ENCODE assay signal across 8 cellular contexts in the genomic region with DNA sequence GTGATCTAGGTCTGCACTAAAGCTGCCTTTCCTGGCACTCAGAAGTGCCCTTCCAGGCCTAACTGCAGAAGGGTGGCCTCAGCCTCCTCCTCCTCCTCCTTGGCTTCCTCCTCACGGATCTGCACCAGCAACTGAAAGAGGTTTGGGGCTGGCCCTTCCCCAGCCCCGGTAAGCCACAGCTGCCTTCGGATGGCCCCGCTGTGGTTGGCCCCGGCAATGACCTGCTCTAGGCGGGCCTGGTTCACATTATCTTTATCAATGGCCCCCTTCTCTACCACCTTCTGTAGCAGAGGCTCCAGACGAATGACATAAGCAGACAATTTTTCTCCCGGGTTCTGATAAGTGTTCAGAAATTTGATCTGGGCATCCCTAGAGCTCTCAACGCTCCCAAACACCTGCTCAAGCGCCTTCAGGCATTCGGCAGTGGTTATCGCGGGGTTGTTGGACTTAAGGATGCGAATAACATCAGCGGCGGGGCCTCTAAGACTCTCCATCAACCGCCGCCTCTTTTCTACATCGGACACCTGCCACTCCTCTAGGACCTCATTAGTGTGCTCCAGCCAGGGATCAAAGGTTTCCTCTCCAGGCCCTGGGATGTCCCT. TPM values are rescaled to one million over a fixed set of nuclear protein-coding genes. Genes with fewer than 3 reads are reported as not detected.
DNase-seq lines count a peak whose midpoint lies in the region; ATAC-seq and TF ChIP-seq lines count a peak whose summit lies in the region.

No MANE protein-coding gene starts in this region.

- peak overlapping the region; percentile 88 for H3K4me3 Mint-ChIP-seq in activated T-cell treated with anti-CD3 and anti-CD28 coated beads, Interleukin-2, amount 50 U/mL, for 24 hours

- TF ChIP-seq CTCF in gastroesophageal sphincter (IDR thresholded peaks at IDR 0.05): no peak

- H3K4me1 ChIP-seq in gastroesophageal sphincter: peaks cover under 1 to 56% (median 16%) of the 10 kb centered on the region in 3 donors

- peak; percentile 37 to 42 (median 41) for DNase-seq in stimulated activated CD4-positive, alpha-beta T cell treated with anti-CD3 and anti-CD28 coated beads, Interleukin-12 subunit alpha, Interleukin-12 subunit beta, amount 100 ng/mL, for 48 hours (ENCODE audit: low read depth in 2 of 3, low spot score in 1 of 3)
- DNase-seq in stimulated activated CD4-positive, alpha-beta T cell treated with anti-CD3 and anti-CD28 coated beads, Interleukin-4, amount 100 ng/mL, for 4 hours: no peak
- DNase-seq in NCI-H2107 treated with DMSO at 0.1 percent for 48 hours (lab: John Stamatoyannopoulos, UW; ENCODE audit: unreplicated experiment) (peak; percentile 87), retina (peak; percentile 78), left lobe of liver (ENCODE audit: low spot score) (no peak)
- peak; percentile 64 for DNase-seq in activated T-cell treated with anti-CD3 and anti-CD28 coated beads, Interleukin-2, amount 50 U/mL, for 24 hours

- peak overlapping the region; percentile 48 to 98 (median 92) for H3K27ac ChIP-seq in gastroesophageal sphincter

- no peaks in the 10 kb centered on the region for H3K27me3 ChIP-seq in gastroesophageal sphincter

- H3K27ac Mint-ChIP-seq in activated T-cell treated with anti-CD3 and anti-CD28 coated beads, Interleukin-2, amount 50 U/mL, for 24 hours: peak overlapping the region; percentile 97

- no peak for TF ChIP-seq POLR2A in gastroesophageal sphincter (IDR thresholded peaks at IDR 0.05)

- peaks cover 21% of the 10 kb centered on the region for H3K4me1 Mint-ChIP-seq in activated T-cell treated with anti-CD3 and anti-CD28 coated beads, Interleukin-2, amount 50 U/mL, for 24 hours (ENCODE audit: low read depth)

- WGBS in gastroesophageal sphincter (ENCODE audit: low coverage in 1 of 2), 2 donors: 0 to 6% methylated on average over 11 to 14 of the region's 19 CpGs

- H3K36me3 Mint-ChIP-seq in activated T-cell treated with anti-CD3 and anti-CD28 coated beads, Interleukin-2, amount 50 U/mL, for 24 hours (ENCODE audit: low read depth): peaks cover 55% of the 10 kb centered on the region

- peak overlapping the region; percentile 45 to 68 for H3K4me3 ChIP-seq in gastroesophageal sphincter

- peaks cover 0 to 13% of the 10 kb centered on the region in 2 donors for H3K36me3 ChIP-seq in gastroesophageal sphincter

- no peak for ATAC-seq in gastroesophageal sphincter
- no peak for ATAC-seq in left lobe of liver
- no peak for ATAC-seq in HG02884 (IDR thresholded peaks at IDR 0.05; ENCODE audit: unreplicated experiment)

- no peak for TF ChIP-seq EP300 in gastroesophageal sphincter (IDR thresholded peaks at IDR 0.05)

- no peaks in the 10 kb centered on the region for H3K9me3 Mint-ChIP-seq in activated T-cell treated with anti-CD3 and anti-CD28 coated beads, Interleukin-2, amount 50 U/mL, for 24 hours

- no peaks in the 10 kb centered on the region for H3K27me3 Mint-ChIP-seq in activated T-cell treated with anti-CD3 and anti-CD28 coated beads, Interleukin-2, amount 50 U/mL, for 24 hours

- H3K9me3 ChIP-seq in gastroesophageal sphincter: no peaks in the 10 kb centered on the region

RNA-seq across cellular contexts. Expression of a gene that starts 1.5 kb away (rescaled TPM):
- total RNA-seq in gastroesophageal sphincter (10 to 100 TPM; 41.7 to 95.2 (median 47.6) TPM), left lobe of liver (2.3 TPM)

Comparison
In these comparisons a context has a peak if more than half of its experiments do, and no peak if none do; other contexts are left out.
1. DNase-seq: peak in stimulated activated CD4-positive, alpha-beta T cell treated with anti-CD3 and anti-CD28 coated beads, Interleukin-12 subunit alpha, Interleukin-12 subunit beta, amount 100 ng/mL, for 48 hours (3 of 3), NCI-H2107 treated with DMSO at 0.1 percent for 48 hours (single experiment), activated T-cell treated with anti-CD3 and anti-CD28 coated beads, Interleukin-2, amount 50 U/mL, for 24 hours (single experiment) and retina (single experiment); none in stimulated activated CD4-positive, alpha-beta T cell treated with anti-CD3 and anti-CD28 coated beads, Interleukin-4, amount 100 ng/mL, for 4 hours (0 of 2) and left lobe of liver (single experiment).
2. RNA of a gene that starts 1.5 kb away (total RNA-seq): 41.7 to 95.2 TPM in gastroesophageal sphincter; 2.3 TPM in left lobe of liver (single experiment); every median in the first group is over 10 times any median in the second.